In genomic region chr4:15702941-15703403, GRCh38 we compare ENCODE assay signal across 8 cellular contexts. TPM values are rescaled to one million over a fixed set of nuclear protein-coding genes. Genes with fewer than 3 reads are reported as not detected.
A peak's percentile ranks its signal among the peaks of the same experiment; 100 is the strongest.
DNase-seq lines count a peak whose midpoint lies in the region; ATAC-seq and TF ChIP-seq lines count a peak whose summit lies in the region.

BST1 (plus strand) TSS chr4:15703065; CDS start chr4:15703145, 80 bp downstream.

- H3K4me1 ChIP-seq in BLaER1 (peaks cover 15% of the 10 kb centered on the region), H9 (ENCODE audit: insufficient read depth, low read length) (no peaks in the 10 kb centered on the region; the same call in 1 of the 2 replicates), psoas muscle (peaks cover 7% of the 10 kb centered on the region), uterus (no peaks in the 10 kb centered on the region)

- H3K36me3 ChIP-seq in BLaER1 = no peaks in the 10 kb centered on the region
- H3K36me3 ChIP-seq in psoas muscle (ENCODE audit: insufficient read depth in 1 of 2, low read depth in 1 of 2) = no peaks in the 10 kb centered on the region
- no peaks in the 10 kb centered on the region for H3K36me3 ChIP-seq in uterus

- no peaks in the 10 kb centered on the region for H3K79me1 ChIP-seq in H9 (ENCODE audit: insufficient read depth, low read depth, low read length, poor library complexity, severe bottlenecking)

- peak; percentile 82 for ATAC-seq in activated naive CD4-positive, alpha-beta T cell treated with anti-CD3 and anti-CD28 coated beads, Interleukin-2, amount 50 U/mL, for 72 hours
- ATAC-seq in Right ventricle myocardium inferior (peak; percentile 86), psoas muscle (peak; percentile 17 to 62 (median 55)), HG03097 (IDR thresholded peaks at IDR 0.05; ENCODE audit: low FRiP score, unreplicated experiment) (no peak)

- no peak for TF ChIP-seq POLR2A in uterus (IDR thresholded peaks at IDR 0.05)

- intact Hi-C loops in Right ventricle myocardium inferior (cut with DNase I) (no loop called here), psoas muscle (cut with DNase I) (no loop called here), uterus (cut with DNase I; ENCODE audit: low total_unique reads) (no loop called here)

- WGBS in H9 (ENCODE audit: extremely low coverage, insufficient read length, low lambda C conversion rate) = no CpG with 5 or more reads among the region's 43 CpGs
- 1 to 2% (median 1%) methylated on average over 33 to 43 of the region's 43 CpGs for WGBS in psoas muscle, 3 donors

- H3K4me3 Mint-ChIP-seq in H9 = 0 out of 5 replicates have a peak within 1 kb of the TSS, but pooled peaks of 1 of the 2 experiments have one; percentile 36

- H3K27me3 Mint-ChIP-seq in H9 (ENCODE audit: low read depth) = peaks cover 3% of the 10 kb centered on the region; the same call in 1 of the 2 replicates

- DNase-seq in H9 (peak; percentile 55), SIG-M5 (lab: John Stamatoyannopoulos, UW) (peak; percentile 50), Right ventricle myocardium inferior (ENCODE audit: missing footprints) (peak; percentile 93), psoas muscle (peak; percentile 67 to 77), uterus (peak; percentile 51 to 53)
- DNase-seq in activated naive CD4-positive, alpha-beta T cell treated with anti-CD3 and anti-CD28 coated beads, Interleukin-2, amount 50 U/mL, for 72 hours (ENCODE audit: low spot score in 2 of 2) = peak; percentile 52 to 60

- H3K79me2 ChIP-seq in H9 (ENCODE audit: insufficient read depth, low read length) = no peaks in the 10 kb centered on the region

- H4K5ac ChIP-seq in H9 (ENCODE audit: insufficient read length, low read depth, low read length) = no peak within 1 kb of the TSS

- H2AK5ac ChIP-seq in H9 (ENCODE audit: insufficient read length, low read length) = no peak within 1 kb of the TSS

- no peak within 1 kb of the TSS for H4K8ac ChIP-seq in H9 (replicated peaks; ENCODE audit: insufficient read length, low read depth, low read length)

- no peak within 1 kb of the TSS for H3K27ac ChIP-seq in BLaER1
- H3K27ac ChIP-seq in H9 (ENCODE audit: insufficient read length, low read depth, low read length) = no peak within 1 kb of the TSS
- H3K27ac ChIP-seq in psoas muscle = no peak within 1 kb of the TSS
- peak within 1 kb of the TSS; percentile 43 to 62 for H3K27ac ChIP-seq in uterus

- H2BK15ac ChIP-seq in H9 (ENCODE audit: low read depth, low read length) = no peak within 1 kb of the TSS

- H3K4me3 ChIP-seq in BLaER1 (peak within 1 kb of the TSS; percentile 54), psoas muscle (peak within 1 kb of the TSS; percentile 63), uterus (peak within 1 kb of the TSS; percentile 43 to 46)

- H3K9me3 Mint-ChIP-seq in H9 = peaks cover 11 to 21% of the 10 kb centered on the region in 2 experiments
- no peaks in the 10 kb centered on the region for H3K9me3 Mint-ChIP-seq in activated naive CD4-positive, alpha-beta T cell treated with anti-CD3 and anti-CD28 coated beads, Interleukin-2, amount 50 U/mL, for 72 hours

- H3T11ph ChIP-seq in H9 (ENCODE audit: low read length) = no peak within 1 kb of the TSS

- H3K27me3 ChIP-seq in BLaER1 (peaks cover 8% of the 10 kb centered on the region; the same call in 1 of the 2 replicates), H9 (ENCODE audit: insufficient read depth, low read length) (no peaks in the 10 kb centered on the region), psoas muscle (ENCODE audit: insufficient read depth in 3 of 3, low read length in 2 of 3) (peaks cover 0 to 10% (median 0%) of the 10 kb centered on the region in 3 donors), uterus (no peaks in the 10 kb centered on the region)

- no peak within 1 kb of the TSS for H4K91ac ChIP-seq in H9 (ENCODE audit: insufficient read length, low read depth, low read length)

- no peaks in the 10 kb centered on the region for H3K23me2 ChIP-seq in H9 (ENCODE audit: insufficient read length, low read depth, low read length, poor library complexity, severe bottlenecking)

- H3K4me2 ChIP-seq in BLaER1 (peak within 1 kb of the TSS; percentile 52), H9 (ENCODE audit: insufficient read depth, insufficient read length, low read length) (no peak within 1 kb of the TSS)

- H2AFZ ChIP-seq in H9 (ENCODE audit: low read length) = no peak within 1 kb of the TSS

- H3K18ac ChIP-seq in H9 (ENCODE audit: insufficient read length, low read depth, low read length) = no peak within 1 kb of the TSS

- H3K56ac ChIP-seq in H9 (ENCODE audit: insufficient read length, low read depth, low read length) = no peak within 1 kb of the TSS

- H3K4ac ChIP-seq in H9 (ENCODE audit: low read depth, low read length) = no peak within 1 kb of the TSS

- no peak within 1 kb of the TSS; a peak in 1 of 7 replicates for H3K27ac Mint-ChIP-seq in H9
- peak within 1 kb of the TSS in 1 of 2 donors; percentile 7 for H3K27ac Mint-ChIP-seq in activated naive CD4-positive, alpha-beta T cell treated with anti-CD3 and anti-CD28 coated beads, Interleukin-2, amount 50 U/mL, for 72 hours

- H3K9ac ChIP-seq in BLaER1 (no peak within 1 kb of the TSS), H9 (ENCODE audit: extremely low read depth, insufficient read length, low read length) (no peak within 1 kb of the TSS)

- no peaks in the 10 kb centered on the region for H4K20me1 ChIP-seq in BLaER1
- H4K20me1 ChIP-seq in H9 (ENCODE audit: control insufficient read depth, insufficient read depth, insufficient read length) = no peaks in the 10 kb centered on the region

- H3K36me3 Mint-ChIP-seq in H9 (ENCODE audit: insufficient read depth in 1 of 3, low read depth in 3 of 3) = peaks cover 8 to 17% (median 13%) of the 10 kb centered on the region in 3 experiments
- no peaks in the 10 kb centered on the region for H3K36me3 Mint-ChIP-seq in activated naive CD4-positive, alpha-beta T cell treated with anti-CD3 and anti-CD28 coated beads, Interleukin-2, amount 50 U/mL, for 72 hours

- TF ChIP-seq CTCF in H9 (conservative IDR thresholded peaks at IDR 0.05) (no peak), psoas muscle (IDR thresholded peaks at IDR 0.05) (no peak), uterus (IDR thresholded peaks at IDR 0.05) (no peak)

- no peak within 1 kb of the TSS for H2BK20ac ChIP-seq in H9 (ENCODE audit: low read depth, low read length, poor library complexity, severe bottlenecking)

- no peak within 1 kb of the TSS for H2BK5ac ChIP-seq in H9 (ENCODE audit: insufficient read length, low read length)

- H3K9me3 ChIP-seq in BLaER1 (peaks cover 41% of the 10 kb centered on the region; the same call in 1 of the 2 replicates), H9 (ENCODE audit: control insufficient read depth, low read depth, low read length) (no peaks in the 10 kb centered on the region), psoas muscle (no peaks in the 10 kb centered on the region), uterus (no peaks in the 10 kb centered on the region)

- no peak within 1 kb of the TSS for H3K23ac ChIP-seq in H9 (ENCODE audit: insufficient read length, low read depth, low read length)

- H2BK12ac ChIP-seq in H9 (ENCODE audit: insufficient read length, low read depth, low read length) = no peak within 1 kb of the TSS

- peaks cover 13 to 17% of the 10 kb centered on the region in 2 experiments for H3K4me1 Mint-ChIP-seq in H9

- no peak within 1 kb of the TSS; the same call in 1 of the 2 replicates for H3K14ac ChIP-seq in H9 (ENCODE audit: insufficient read depth, low read length)

- no peak within 1 kb of the TSS for H2BK120ac ChIP-seq in H9 (ENCODE audit: low read depth, low read length, poor library complexity, severe bottlenecking)

RNA-seq across cellular contexts. Expression of gene BST1, which starts in this region (rescaled TPM):
- total RNA-seq in H9 (2021) (0.48 TPM in 1 of 2 replicates, not detected in the other), Right ventricle myocardium inferior (3.8 TPM), psoas muscle (1 to 10 TPM; 1.2 to 2.1 (median 1.3) TPM), uterus (10 to 100 TPM in 1 of 4 donors, 1 to 10 TPM in 2, not detected in 1; 1.5 to 11.4 (median 7.7) TPM)
- total RNA-seq in activated naive CD4-positive, alpha-beta T cell treated with anti-CD3 and anti-CD28 coated beads, Interleukin-2, amount 50 U/mL, for 72 hours = under 1 TPM; 0.39 to 0.82 TPM
- polyA plus RNA-seq in psoas muscle = 1 to 10 TPM in 2 of 3 donors, under 1 TPM in 1; 0.98 to 1.5 (median 1.5) TPM

Comparison
In these comparisons a context has a peak if more than half of its experiments do, and no peak if none do; other contexts are left out.
1. Peak in DNase-seq in H9; RNA of the gene not detected or under 1 TPM.
2. Peak in DNase-seq and ATAC-seq in activated naive CD4-positive, alpha-beta T cell treated with anti-CD3 and anti-CD28 coated beads, Interleukin-2, amount 50 U/mL, for 72 hours; RNA of the gene not detected or under 1 TPM.
3. H3K27ac ChIP-seq: peak in uterus (2 of 2); none in BLaER1 (single experiment), H9 (single experiment) and psoas muscle (single experiment).
4. Peak in every context shown above with its lines, with median percentiles within 50 percentile points of each other: H3K4me3 ChIP-seq and DNase-seq.